In genomic region chr18:54828290-54828871, GRCh38 we compare ENCODE assay signal across 8 cellular contexts. TPM values are rescaled to one million over a fixed set of nuclear protein-coding genes. Genes with fewer than 3 reads are reported as not detected.
DNase-seq lines count a peak whose midpoint lies in the region; ATAC-seq and TF ChIP-seq lines count a peak whose summit lies in the region.

A gene with protein sequence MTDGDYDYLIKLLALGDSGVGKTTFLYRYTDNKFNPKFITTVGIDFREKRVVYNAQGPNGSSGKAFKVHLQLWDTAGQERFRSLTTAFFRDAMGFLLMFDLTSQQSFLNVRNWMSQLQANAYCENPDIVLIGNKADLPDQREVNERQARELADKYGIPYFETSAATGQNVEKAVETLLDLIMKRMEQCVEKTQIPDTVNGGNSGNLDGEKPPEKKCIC (plus strand): TSS chr18:54828477. CDS start chr18:54877586, 49,109 bp downstream.

- H3K27ac ChIP-seq in CD4-positive, alpha-beta T cell (ENCODE audit: low read depth, low read length) = no peak within 1 kb of the TSS
- H3K27ac ChIP-seq in RWPE1 = peak within 1 kb of the TSS; percentile 94

- peak within 1 kb of the TSS; percentile 84 for H3K27ac Mint-ChIP-seq in CD4-positive, alpha-beta T cell
- no peak within 1 kb of the TSS for H3K27ac Mint-ChIP-seq in glutamatergic neuron (ENCODE audit: unreplicated experiment)

- H3K4me1 Mint-ChIP-seq in CD4-positive, alpha-beta T cell (ENCODE audit: low read depth) = peaks cover 38% of the 10 kb centered on the region
- no peaks in the 10 kb centered on the region for H3K4me1 Mint-ChIP-seq in glutamatergic neuron (ENCODE audit: low read depth, unreplicated experiment)

- peaks cover 4% of the 10 kb centered on the region for H3K9me3 ChIP-seq in CD4-positive, alpha-beta T cell (ENCODE audit: control insufficient read depth, low read length)

- H3K9me3 Mint-ChIP-seq in CD4-positive, alpha-beta T cell = peaks cover 3% of the 10 kb centered on the region
- no peaks in the 10 kb centered on the region for H3K9me3 Mint-ChIP-seq in glutamatergic neuron (ENCODE audit: unreplicated experiment)

- TF ChIP-seq CTCF in CD4-positive, alpha-beta T cell (IDR thresholded peaks at IDR 0.05) = no peak
- no peak for TF ChIP-seq CTCF in RWPE1 (conservative IDR thresholded peaks at IDR 0.05; ENCODE audit: low read depth)
- TF ChIP-seq CTCF in glutamatergic neuron (IDR thresholded peaks at IDR 0.05; ENCODE audit: partially characterized antibody, unreplicated experiment) = no peak
- TF ChIP-seq CTCF in GM10248 (IDR thresholded peaks at IDR 0.05; ENCODE audit: control extremely low read depth, extremely low read depth, low read depth, missing control alignments) = no peak

- H3K4me3 Mint-ChIP-seq in CD4-positive, alpha-beta T cell = peak within 1 kb of the TSS; percentile 95
- peak within 1 kb of the TSS; percentile 80 for H3K4me3 Mint-ChIP-seq in glutamatergic neuron (ENCODE audit: unreplicated experiment)

- CTCF ChIA-PET in CD4-positive, alpha-beta T cell (lab: Charles Lee) = no interaction called here
- CTCF ChIA-PET in RWPE1 (lab: Yijun Ruan, JAX) (no interaction called here), GM10248 (lab: Yijun Ruan, JAX) (no interaction called here)

- H3K36me3 Mint-ChIP-seq in CD4-positive, alpha-beta T cell (ENCODE audit: low read depth) = no peaks in the 10 kb centered on the region
- H3K36me3 Mint-ChIP-seq in glutamatergic neuron (ENCODE audit: unreplicated experiment) = peaks cover 9% of the 10 kb centered on the region

- POLR2A ChIA-PET in CD4-positive, alpha-beta T cell (lab: Charles Lee) = interaction anchor here (0.6 to 2.0 kb wide), 7 partner anchors 10 to 111 kb away, joined by 3 to 9 read pairs (median 4); no protein-coding TSS in a partner anchor
- POLR2A ChIA-PET in RWPE1 (lab: Yijun Ruan, JAX; ENCODE audit: low non-redundant PET) (no interaction called here), GM10248 (lab: Yijun Ruan, JAX) (no interaction called here)

- peak; percentile 38 to 72 (median 59) for DNase-seq in CD4-positive, alpha-beta T cell
- peak; percentile 62 for DNase-seq in HS-27A (ENCODE audit: low read depth)
- DNase-seq in RWPE1 (ENCODE audit: low spot score) = peak; percentile 69
- DNase-seq in activated naive CD4-positive, alpha-beta T cell (lab: John Stamatoyannopoulos, UW) = peak; percentile 9 to 66 (median 30)
- DNase-seq in glutamatergic neuron = peak; percentile 54
- DNase-seq in nucleus accumbens (lab: John Stamatoyannopoulos, UW) = peak in 50 of 56 donors; percentile 1 to 71 (median 36)
- DNase-seq in stromal cell of bone marrow (ENCODE audit: low read depth) = peak; percentile 66
- no peak for DNase-seq in GM10248 (ENCODE audit: extremely low spot score)

- intact Hi-C loops in CD4-positive, alpha-beta T cell (cut with DNase I, micrococcal nuclease) = loop anchor here in 1 of 2 experiments (5.0 kb wide), 1 partner anchor 111 kb away; no protein-coding TSS in a partner anchor

- H3K27me3 Mint-ChIP-seq in CD4-positive, alpha-beta T cell = no peaks in the 10 kb centered on the region
- H3K27me3 Mint-ChIP-seq in glutamatergic neuron (ENCODE audit: unreplicated experiment) = peaks cover 2% of the 10 kb centered on the region

- peak; percentile 97 for ATAC-seq in CD4-positive, alpha-beta T cell (ENCODE audit: poor library complexity)

- H3K27me3 ChIP-seq in CD4-positive, alpha-beta T cell (ENCODE audit: control insufficient read depth, insufficient read depth, low read length) = no peaks in the 10 kb centered on the region

RNA-seq across cellular contexts. Expression of the gene that starts here (rescaled TPM):
- total RNA-seq in CD4-positive, alpha-beta T cell = 1 to 10 TPM; 2.4 to 2.5 TPM
- total RNA-seq in glutamatergic neuron (ENCODE audit: unreplicated experiment) = not detected

Comparison
In these comparisons a context has a peak if more than half of its experiments do, and no peak if none do; other contexts are left out.
1. Peak in DNase-seq in glutamatergic neuron; RNA of the gene not detected or under 1 TPM.